ENCODE assay signal across 15 cellular contexts in the genomic region with DNA sequence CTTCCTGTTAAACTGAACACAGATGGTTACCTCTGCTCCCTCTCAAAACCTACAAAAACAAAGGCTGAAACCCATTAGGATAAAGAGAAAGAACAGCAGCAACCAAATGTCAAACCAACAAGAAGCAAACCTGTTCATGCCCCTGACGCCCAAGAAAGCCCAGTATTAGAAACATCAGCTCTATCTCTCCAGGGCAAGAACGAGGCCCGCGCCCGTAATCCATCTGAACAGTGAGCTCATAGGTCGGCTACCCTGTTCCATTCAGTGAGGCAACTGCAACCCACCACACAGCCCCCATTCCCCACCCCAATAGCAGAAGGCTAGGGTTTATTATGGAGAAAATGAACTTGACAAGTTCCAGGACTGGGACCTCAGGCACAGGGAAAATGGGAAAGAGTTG.
"Had no signal": no experiment of that assay in that cellular context is flagged by ENCODE, and none has a peak within 500 bp of the region (broad histone marks: within the 10 kb centered on the region; RNA-seq: fewer than 3 reads in every experiment).

No MANE protein-coding gene starts in this region.

- H3K4me3 Mint-ChIP-seq: activated CD8-positive, alpha-beta T cell treated with anti-CD3 and anti-CD28 coated beads for 36 hours; activated T-helper 1 cell treated with anti-CD3 and anti-CD28 coated beads, Interleukin-12 subunit alpha, Interleukin-12 subunit beta, Interleukin-2, Interleukin-4 antibody, amounts not matched to agents 30 ng/mL and 10 ng/mL and 1 ng/mL, durations not matched to agents 14 hours and 24 hours and 36 hours; neural crest cell had no signal

- H3K27me3 ChIP-seq: breast epithelium, gastroesophageal sphincter, hepatocyte, pancreas, tibial artery had no signal

- H3K9me3 ChIP-seq: breast epithelium, gastroesophageal sphincter, pancreas, tibial artery had no signal

- H3K4me1 Mint-ChIP-seq: neural crest cell had no signal

- H3K27ac ChIP-seq: breast epithelium, hepatocyte, pancreas, tibial artery had no signal

- DNase-seq: activated CD4-positive, alpha-beta T cell treated with anti-CD3 and anti-CD28 coated beads for 1 hour; activated CD8-positive, alpha-beta memory T cell treated with anti-CD3 and anti-CD28 coated beads, Interleukin-2, amount 50 U/mL, for 4 hours; activated CD8-positive, alpha-beta T cell treated with anti-CD3 and anti-CD28 coated beads for 36 hours; activated naive CD4-positive, alpha-beta T cell; aorta; kidney; left ventricle myocardium superior; pancreas; SW 1271; tibial artery had no signal

- H3K4me1 ChIP-seq: breast epithelium, gastroesophageal sphincter, pancreas, tibial artery had no signal

- H3K27me3 Mint-ChIP-seq: activated CD8-positive, alpha-beta T cell treated with anti-CD3 and anti-CD28 coated beads for 36 hours had no signal

- H3K27ac Mint-ChIP-seq: activated T-helper 1 cell treated with anti-CD3 and anti-CD28 coated beads, Interleukin-12 subunit alpha, Interleukin-12 subunit beta, Interleukin-2, Interleukin-4 antibody, amounts not matched to agents 30 ng/mL and 10 ng/mL and 1 ng/mL, durations not matched to agents 14 hours and 24 hours and 36 hours had no signal

- ATAC-seq: activated CD8-positive, alpha-beta T cell treated with anti-CD3 and anti-CD28 coated beads for 36 hours; gastroesophageal sphincter; pancreas had no signal

- H3K9me3 Mint-ChIP-seq: activated CD8-positive, alpha-beta T cell treated with anti-CD3 and anti-CD28 coated beads for 36 hours; activated T-helper 1 cell treated with anti-CD3 and anti-CD28 coated beads, Interleukin-12 subunit alpha, Interleukin-12 subunit beta, Interleukin-2, Interleukin-4 antibody, amounts not matched to agents 30 ng/mL and 10 ng/mL and 1 ng/mL, durations not matched to agents 14 hours and 24 hours and 36 hours; neural crest cell had no signal

- H3K4me3 ChIP-seq: breast epithelium, gastroesophageal sphincter, hepatocyte, pancreas, tibial artery had no signal
